Comparison of ENCODE assay signal across 15 cellular contexts in genomic region chr1:11245248-11245647, GRCh38. TPM values are rescaled to one million over a fixed set of nuclear protein-coding genes. Genes with fewer than 3 reads are reported as not detected.
"Had no signal": no experiment of that assay in that cellular context is flagged by ENCODE, and none has a peak within 500 bp of the region (broad histone marks: within the 10 kb centered on the region; RNA-seq: fewer than 3 reads in every experiment).

No MANE protein-coding gene starts in this region.

- H3K4me1 Mint-ChIP-seq: activated naive CD8-positive, alpha-beta T cell treated with anti-CD3 and anti-CD28 coated beads, Interleukin-2, amount 50 U/mL, for 24 hours; nephron had no signal

- H3K4me3 ChIP-seq: colonic mucosa, thyroid gland had no signal

- H3K27me3 Mint-ChIP-seq: activated naive CD8-positive, alpha-beta T cell treated with anti-CD3 and anti-CD28 coated beads, Interleukin-2, amount 50 U/mL, for 24 hours had no signal

- H3K9me3 ChIP-seq: colonic mucosa, thyroid gland had no signal

- H3K27ac Mint-ChIP-seq: activated naive CD8-positive, alpha-beta T cell treated with anti-CD3 and anti-CD28 coated beads, Interleukin-2, amount 50 U/mL, for 24 hours; nephron had no signal

- H3K4me3 Mint-ChIP-seq: activated naive CD8-positive, alpha-beta T cell treated with anti-CD3 and anti-CD28 coated beads, Interleukin-2, amount 50 U/mL, for 24 hours; activated T-cell treated with anti-CD3 and anti-CD28 coated beads, Interleukin-2, amount 50 U/mL, for 4 hours; nephron had no signal

- H3K9me3 Mint-ChIP-seq: activated naive CD8-positive, alpha-beta T cell treated with anti-CD3 and anti-CD28 coated beads, Interleukin-2, amount 50 U/mL, for 24 hours; activated T-cell treated with anti-CD3 and anti-CD28 coated beads, Interleukin-2, amount 50 U/mL, for 4 hours; nephron had no signal

- H3K4me1 ChIP-seq: colonic mucosa, foreskin keratinocyte, thyroid gland had no signal

- H3K27me3 ChIP-seq: colonic mucosa, foreskin keratinocyte, thyroid gland had no signal

- ATAC-seq: activated naive CD8-positive, alpha-beta T cell treated with anti-CD3 and anti-CD28 coated beads, Interleukin-2, amount 50 U/mL, for 24 hours; activated T-cell treated with anti-CD3 and anti-CD28 coated beads, Interleukin-2, amount 50 U/mL, for 4 hours; foreskin keratinocyte had no signal

- DNase-seq: activated naive CD8-positive, alpha-beta T cell treated with anti-CD3 and anti-CD28 coated beads, Interleukin-2, amount 50 U/mL, for 24 hours; activated T-cell treated with anti-CD3 and anti-CD28 coated beads, Interleukin-2, amount 50 U/mL, for 4 hours; colonic mucosa; foreskin keratinocyte; head of caudate nucleus; mammary epithelial cell; occipital lobe; stimulated activated CD4-positive, alpha-beta T cell treated with anti-CD3 and anti-CD28 coated beads, Interleukin-4, amount 100 ng/mL, for 1 hour; stimulated activated CD8-positive, alpha-beta memory T cell treated with anti-CD3 and anti-CD28 coated beads, Interleukin-4, amount 100 ng/mL, for 48 hours; T-helper 9 cell; thyroid gland had no signal

- H3K27ac ChIP-seq: colonic mucosa, foreskin keratinocyte, thyroid gland had no signal

RNA-seq across cellular contexts. Expression of gene ANGPTL7, which starts 56.1 kb away (rescaled TPM):
- total RNA-seq: activated T-cell treated with anti-CD3 and anti-CD28 coated beads, Interleukin-2, amount 50 U/mL, for 4 hours; endothelial cell of umbilical vein; foreskin keratinocyte; left lobe of liver; mononuclear cell; occipital lobe had no signal
- polyA plus RNA-seq: endothelial cell of umbilical vein, foreskin keratinocyte, mammary epithelial cell had no signal
